In the genomic region with DNA sequence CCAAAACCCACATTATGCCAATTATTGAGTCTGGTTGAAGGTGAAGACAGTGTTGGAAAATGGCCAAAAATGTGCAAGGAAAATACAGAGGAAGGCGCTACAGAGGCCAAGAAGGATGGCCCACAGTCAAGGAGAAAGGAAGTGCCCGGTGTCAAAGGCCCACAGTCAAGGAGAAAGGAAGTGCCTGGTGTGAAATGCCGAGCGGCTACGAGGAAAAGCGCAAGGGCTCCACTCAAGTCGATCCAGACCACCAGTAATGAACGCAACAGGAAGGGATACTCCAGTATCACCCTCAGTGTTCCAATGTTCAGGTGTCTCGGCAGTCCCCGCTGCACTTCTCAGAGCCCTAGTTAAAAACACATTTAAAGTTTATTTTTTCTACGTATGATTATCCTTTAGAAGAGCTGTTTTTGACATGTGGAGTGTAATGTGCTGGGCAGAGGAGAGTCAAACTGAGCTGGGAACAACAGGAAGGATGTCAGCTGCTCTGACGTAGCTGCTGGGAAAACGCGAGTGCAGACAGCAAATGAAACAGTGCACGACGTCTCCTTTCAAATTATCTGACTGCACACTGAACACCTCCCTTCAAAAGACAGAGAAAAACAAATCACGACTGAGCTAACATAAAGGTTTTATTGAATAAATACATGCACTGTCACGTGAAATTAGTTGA, we compare ENCODE assay signal across 11 cellular contexts. TPM values are rescaled to one million over a fixed set of nuclear protein-coding genes. Genes with fewer than 3 reads are reported as not detected.
A peak's percentile ranks its signal among the peaks of the same experiment; 100 is the strongest.
DNase-seq lines count a peak whose midpoint lies in the region; ATAC-seq and TF ChIP-seq lines count a peak whose summit lies in the region.
"Had no signal": no experiment of that assay in that cellular context is flagged by ENCODE, and none has a peak within 500 bp of the region (broad histone marks: within the 10 kb centered on the region; RNA-seq: fewer than 3 reads in every experiment).

No MANE protein-coding gene starts in this region.

- dilution Hi-C loops in IMR-90 (cut with HindIII; ENCODE audit: low sequenced_read_pairs, unreplicated experiment), result no loop called here

- CTCF ChIA-PET in IMR-90 (lab: Yijun Ruan, JAX), result interaction anchor here (0.5 kb wide), 1 partner anchor 33 kb away, joined by 3 read pairs; no protein-coding TSS in a partner anchor
- CTCF ChIA-PET in activated CD4-positive, alpha-beta memory T cell treated with anti-CD3 and anti-CD28 coated beads, Interleukin-2, amount 10 ng/mL, durations not matched to agents 7 days and 5 days (lab: Charles Lee), result interaction anchor here (1.5 kb wide), 1 partner anchor 57 kb away, joined by 3 read pairs; no protein-coding TSS in a partner anchor

- H2AFZ ChIP-seq in IMR-90 (replicated peaks; ENCODE audit: low read length, poor library complexity), result peak overlapping the region; percentile 9
- no peak overlapping the region for H2AFZ ChIP-seq in fibroblast of lung (ENCODE audit: low read length)
- H2AFZ ChIP-seq in parathyroid adenoma, result no peak overlapping the region

- no peak overlapping the region for H4K8ac ChIP-seq in IMR-90 (ENCODE audit: low read depth in 2 of 2, low read length in 2 of 2)

- no peak overlapping the region for H3K18ac ChIP-seq in IMR-90 (ENCODE audit: low read depth, low read length)

- TF ChIP-seq RAD21 in IMR-90 (IDR thresholded peaks at IDR 0.05; ENCODE audit: low read length), result no peak

- H3K36me3 Mint-ChIP-seq in activated CD4-positive, alpha-beta memory T cell treated with anti-CD3 and anti-CD28 coated beads, Interleukin-2, amount 10 ng/mL, durations not matched to agents 7 days and 5 days (ENCODE audit: low read depth), result peaks cover 46% of the 10 kb centered on the region

- no peaks in the 10 kb centered on the region for H4K20me1 ChIP-seq in IMR-90 (ENCODE audit: insufficient read depth, low read length)
- H4K20me1 ChIP-seq in fibroblast of lung (ENCODE audit: control insufficient read depth, extremely low read depth, insufficient read depth, low read length), result no peaks in the 10 kb centered on the region

- ATAC-seq in IMR-90 (ENCODE audit: low read depth) (no peak), HG02678 (IDR thresholded peaks at IDR 0.05; ENCODE audit: unreplicated experiment) (no peak)
- ATAC-seq: effector memory CD8-positive, alpha-beta T cell had no signal

- no peak overlapping the region for H2BK15ac ChIP-seq in IMR-90 (ENCODE audit: low read depth, low read length)

- H2AK9ac ChIP-seq in IMR-90 (replicated peaks; ENCODE audit: low read depth, low read length, poor library complexity), result no peak overlapping the region

- H4K91ac ChIP-seq in IMR-90 (ENCODE audit: insufficient read depth, low read depth, low read length), result no peak overlapping the region

- H3K23ac ChIP-seq in IMR-90 (ENCODE audit: low read depth, low read length), result no peak overlapping the region

- peaks cover 10% of the 10 kb centered on the region; the same call in 1 of the 2 replicates for H3K9me1 ChIP-seq in IMR-90 (ENCODE audit: insufficient read depth, low read length)

- H3K79me2 ChIP-seq in fibroblast of lung (ENCODE audit: control insufficient read depth, insufficient read depth, low read length), result no peaks in the 10 kb centered on the region
- no peaks in the 10 kb centered on the region for H3K79me2 ChIP-seq in parathyroid adenoma

- H3K27me3 ChIP-seq in IMR-90 (ENCODE audit: control insufficient read depth, insufficient read depth, low read length) (no peaks in the 10 kb centered on the region), fibroblast of lung (ENCODE audit: control insufficient read depth, insufficient read depth, low read length) (no peaks in the 10 kb centered on the region), parathyroid adenoma (ENCODE audit: control insufficient read depth, insufficient read depth, low read length) (no peaks in the 10 kb centered on the region)

- H3K36me3 ChIP-seq in IMR-90 (ENCODE audit: control insufficient read depth, insufficient read depth, low read length), result peaks cover 18% of the 10 kb centered on the region; the same call in 1 of the 2 replicates
- H3K36me3 ChIP-seq in fibroblast of lung (ENCODE audit: control insufficient read depth, insufficient read depth, low read length), result peaks cover 6% of the 10 kb centered on the region
- H3K36me3 ChIP-seq in parathyroid adenoma (ENCODE audit: control insufficient read depth, insufficient read depth, low read length), result no peaks in the 10 kb centered on the region

- intact Hi-C loops in IMR-90 (cut with micrococcal nuclease), result no loop called here

- H3K4me1 ChIP-seq in IMR-90 (ENCODE audit: control insufficient read depth, insufficient read depth, low read length) (peaks cover 2% of the 10 kb centered on the region; the same call in 1 of the 2 replicates), fibroblast of lung (ENCODE audit: control insufficient read depth, extremely low read depth, insufficient read depth, low read length) (no peaks in the 10 kb centered on the region), parathyroid adenoma (no peaks in the 10 kb centered on the region)

- H3K4me3 Mint-ChIP-seq in activated CD4-positive, alpha-beta memory T cell treated with anti-CD3 and anti-CD28 coated beads, Interleukin-2, amount 10 ng/mL, durations not matched to agents 7 days and 5 days, result no peak overlapping the region
- H3K4me3 Mint-ChIP-seq: effector memory CD8-positive, alpha-beta T cell had no signal

- H3K4ac ChIP-seq in IMR-90 (ENCODE audit: low read depth, low read length), result no peak overlapping the region

- TF ChIP-seq POLR2A in IMR-90 (IDR thresholded peaks at IDR 0.05; ENCODE audit: low read depth, low read length), result no peak

- no TSS peak for BruUV-seq in IMR-90 (replicated peaks; lab: Mats Ljungman, UMichigan)

- no peak overlapping the region for H3K9ac ChIP-seq in IMR-90 (ENCODE audit: low read depth, low read length)
- H3K9ac ChIP-seq in fibroblast of lung (ENCODE audit: insufficient read depth, low read length), result no peak overlapping the region
- no peak overlapping the region for H3K9ac ChIP-seq in parathyroid adenoma

- no peak overlapping the region for H2BK20ac ChIP-seq in IMR-90 (ENCODE audit: low read depth, low read length)

- no peak overlapping the region for H4K5ac ChIP-seq in IMR-90 (ENCODE audit: low read depth, low read length)

- TF ChIP-seq CTCF in IMR-90 (conservative IDR thresholded peaks at IDR 0.05; ENCODE audit: low read depth, low read length), result no peak
- TF ChIP-seq CTCF in fibroblast of lung (conservative IDR thresholded peaks at IDR 0.05 in 1 of 2, IDR thresholded peaks at IDR 0.05 in 1 of 2; ENCODE audit: low read depth in 1 of 2, low read length in 2 of 2), result no peak
- TF ChIP-seq CTCF in parathyroid adenoma (IDR thresholded peaks at IDR 0.05), result no peak

- peak overlapping the region; percentile 1 for H3K27ac Mint-ChIP-seq in activated CD4-positive, alpha-beta memory T cell treated with anti-CD3 and anti-CD28 coated beads, Interleukin-2, amount 10 ng/mL, durations not matched to agents 7 days and 5 days

- H2AK5ac ChIP-seq in IMR-90 (ENCODE audit: low read depth, low read length), result no peak overlapping the region

- H3K4me3 ChIP-seq in IMR-90 (ENCODE audit: insufficient read depth, low read depth, low read length) (no peak overlapping the region), fibroblast of lung (replicated peaks in 1 of 4; ENCODE audit: control extremely low read depth in 1 of 4, insufficient read depth in 1 of 4, low read depth in 3 of 4, low read length in 4 of 4) (no peak overlapping the region), parathyroid adenoma (ENCODE audit: low read depth, low read length) (no peak overlapping the region)

- no peak overlapping the region for H3K14ac ChIP-seq in IMR-90 (replicated peaks; ENCODE audit: low read depth, low read length)

- no peaks in the 10 kb centered on the region for H3K27me3 Mint-ChIP-seq in activated CD4-positive, alpha-beta memory T cell treated with anti-CD3 and anti-CD28 coated beads, Interleukin-2, amount 10 ng/mL, durations not matched to agents 7 days and 5 days
- H3K27me3 Mint-ChIP-seq: effector memory CD8-positive, alpha-beta T cell had no signal

- H3K27ac ChIP-seq in IMR-90 (ENCODE audit: insufficient read depth, low read length) (no peak overlapping the region), fibroblast of lung (ENCODE audit: insufficient read depth, low read length) (peak overlapping the region; percentile 25), parathyroid adenoma (peak overlapping the region; percentile 15)

- WGBS in IMR-90 (ENCODE audit: extremely low coverage in 2 of 2, insufficient read length in 1 of 2), 2 experiments, result 61% methylated on average over 3 of the region's 18 CpGs; no CpG with 5 or more reads in 1 of the 2 experiments

- DNase-seq in IMR-90, result peak; percentile 19
- DNase-seq in activated CD4-positive, alpha-beta memory T cell treated with anti-CD3 and anti-CD28 coated beads, Interleukin-2, amount 10 ng/mL, durations not matched to agents 7 days and 5 days, result no peak
- peak in 1 of 2 donors; percentile 47 for DNase-seq in fibroblast of lung (ENCODE audit: low read depth in 2 of 2)
- no peak for DNase-seq in NCI-H2081 treated with DMSO at 0.1 percent for 48 hours (lab: John Stamatoyannopoulos, UW)
- no peak for DNase-seq in DMS153 treated with DMSO at 0.1 percent for 48 hours (lab: John Stamatoyannopoulos, UW; ENCODE audit: unreplicated experiment)
- DNase-seq: activated CD4-positive, alpha-beta T cell treated with anti-CD3 and anti-CD28 coated beads, Interleukin-2, amount 50 U/mL, for 4 hours; effector memory CD8-positive, alpha-beta T cell; kidney; small intestine had no signal

- no peak overlapping the region for H2BK120ac ChIP-seq in IMR-90 (ENCODE audit: low read depth, low read length)

- peaks cover 0 to 3% of the 10 kb centered on the region in 2 experiments; a peak in 2 of 4 replicates for H3K79me1 ChIP-seq in IMR-90 (ENCODE audit: low read depth in 1 of 2, low read length in 2 of 2)

- in situ Hi-C loops in IMR-90 (cut with MboI; ENCODE audit: low sequenced_read_pairs), result no loop called here

- peaks cover 3% of the 10 kb centered on the region for H3K4me1 Mint-ChIP-seq in activated CD4-positive, alpha-beta memory T cell treated with anti-CD3 and anti-CD28 coated beads, Interleukin-2, amount 10 ng/mL, durations not matched to agents 7 days and 5 days

- no peak overlapping the region for H3K56ac ChIP-seq in IMR-90 (ENCODE audit: extremely low read depth, insufficient read depth, low read length)

- H3K4me2 ChIP-seq in IMR-90 (ENCODE audit: low read depth, low read length) (no peak overlapping the region), fibroblast of lung (ENCODE audit: extremely low read depth, insufficient read depth, low read length) (no peak overlapping the region), parathyroid adenoma (ENCODE audit: low read length) (no peak overlapping the region)

- no peaks in the 10 kb centered on the region for H3K9me3 ChIP-seq in IMR-90 (ENCODE audit: control insufficient read depth, insufficient read depth, low read length)
- no peaks in the 10 kb centered on the region for H3K9me3 ChIP-seq in fibroblast of lung (ENCODE audit: control insufficient read depth, insufficient read depth, low read depth, low read length)
- H3K9me3 ChIP-seq in parathyroid adenoma (ENCODE audit: control insufficient read depth, low read length), result no peaks in the 10 kb centered on the region

- H3K9me3 Mint-ChIP-seq in activated CD4-positive, alpha-beta memory T cell treated with anti-CD3 and anti-CD28 coated beads, Interleukin-2, amount 10 ng/mL, durations not matched to agents 7 days and 5 days, result no peaks in the 10 kb centered on the region
- H3K9me3 Mint-ChIP-seq: effector memory CD8-positive, alpha-beta T cell had no signal

- H2BK5ac ChIP-seq in IMR-90 (ENCODE audit: low read depth, low read length, poor library complexity, severe bottlenecking), result no peak overlapping the region

- POLR2A ChIA-PET in IMR-90 (lab: Charles Lee; ENCODE audit: unreplicated experiment), result no interaction called here
- POLR2A ChIA-PET in activated CD4-positive, alpha-beta memory T cell treated with anti-CD3 and anti-CD28 coated beads, Interleukin-2, amount 10 ng/mL, durations not matched to agents 7 days and 5 days (lab: Charles Lee), result interaction anchor here (1.2 to 1.5 kb wide), 2 partner anchors 24 to 30 kb away, joined by 3 read pairs; no protein-coding TSS in a partner anchor

RNA-seq across cellular contexts. Expression of gene NCAPG2, which starts 25.9 kb away (rescaled TPM):
- total RNA-seq in IMR-90 (2012; rRNA removed) (25.8 and 31.7 TPM in 2 replicates), fibroblast of lung (5.4 and 10.9 TPM in 2 replicates)
- polyA plus RNA-seq in IMR-90 (2012; rRNA removed) (24.6 and 25.6 TPM in 2 replicates), fibroblast of lung (18.7 and 38.9 TPM in 2 replicates)
- 7.0 and 13.1 TPM in 2 replicates for polyA plus RNA-seq in IMR-90 (2012; cell fraction: cytosol; rRNA removed)
- polyA plus RNA-seq in IMR-90 (2012; cell fraction: nucleus; rRNA removed; ENCODE audit: low replicate concordance), result 7.8 and 11.2 TPM in 2 replicates
- 100 to 1,000 TPM; 151 TPM for total RNA-seq in activated CD4-positive, alpha-beta memory T cell treated with anti-CD3 and anti-CD28 coated beads, Interleukin-2, amount 10 ng/mL, durations not matched to agents 7 days and 5 days
- 14.3 and 36.7 TPM in 2 replicates for polyA plus RNA-seq in fibroblast of lung (2012)
- 15.2 and 34.1 TPM in 2 replicates for polyA minus RNA-seq in fibroblast of lung (ENCODE audit: low replicate concordance)
